8 cellular contexts compared by ENCODE assay signal in the genomic region with DNA sequence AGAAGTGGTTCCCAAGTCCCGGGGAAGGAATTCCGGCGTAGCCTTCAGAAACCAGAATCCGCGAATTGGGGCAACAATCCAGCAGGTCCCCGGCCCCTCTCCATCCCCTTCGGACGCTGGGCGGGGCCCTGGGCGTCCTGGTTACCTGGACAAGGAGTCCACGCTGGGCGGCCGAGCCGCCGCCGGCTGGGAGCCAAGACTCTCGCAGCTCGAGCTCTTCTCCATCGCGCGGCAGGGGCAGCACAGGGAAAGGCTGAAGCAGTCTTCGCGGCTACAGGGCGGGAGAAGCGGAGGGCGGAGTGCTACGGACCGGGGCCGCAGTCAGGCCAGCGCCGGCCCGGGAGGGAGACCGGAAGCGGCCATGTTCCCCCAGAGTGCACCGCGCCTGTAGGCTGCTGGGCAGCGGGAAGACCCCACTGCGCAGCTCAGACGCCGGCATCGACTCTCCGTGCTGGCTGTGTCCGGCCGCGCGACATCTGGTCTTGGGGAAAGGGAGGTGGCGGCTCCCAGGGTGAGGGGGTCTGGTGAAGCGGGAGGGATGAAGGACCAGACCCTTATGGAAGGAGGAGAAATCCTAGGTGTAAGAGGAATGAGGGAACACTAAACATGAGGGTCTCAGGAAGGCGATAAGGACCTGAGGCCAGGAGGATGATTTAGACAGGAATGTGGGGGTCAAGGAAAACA. TPM values are rescaled to one million over a fixed set of nuclear protein-coding genes. Genes with fewer than 3 reads are reported as not detected.
DNase-seq lines count a peak whose midpoint lies in the region; TF ChIP-seq lines count a peak whose summit lies in the region.

A gene (minus strand): TSS at position 378 of the 684 bp plus-strand sequence. CDS start 153 bp downstream, at position 225.

- DNase-seq in GM03348 (ENCODE audit: low spot score) (peak; percentile 93), GOT3 (lab: John Stamatoyannopoulos, UW) (peak; percentile 10), LHCN-M2 (ENCODE audit: low read depth) (peak; percentile 75), SW 1271 (lab: John Stamatoyannopoulos, UW) (peak; percentile 70 to 88), cardiac septum (ENCODE audit: low spot score) (peak; percentile 92), pons (ENCODE audit: low spot score) (peak; percentile 63), type B pancreatic cell (ENCODE audit: extremely low spot score, unreplicated experiment) (peak; percentile 82)

- TF ChIP-seq CTCF in type B pancreatic cell (conservative IDR thresholded peaks at IDR 0.05) = no peak

- intact Hi-C loops in cardiac septum (cut with DNase I) = loop anchor here (1.0 to 10.0 kb wide), 3 partner anchors 37 to 419 kb away; a partner anchor contains a TSS

- peak within 1 kb of the TSS; percentile 100 for H3K4me3 Mint-ChIP-seq in type B pancreatic cell

- H3K9me3 Mint-ChIP-seq in type B pancreatic cell = no peaks in the 10 kb centered on the region

- H3K27me3 Mint-ChIP-seq in type B pancreatic cell = no peaks in the 10 kb centered on the region

- WGBS in adipose tissue, 3 donors = 0 to 1% (median 1%) methylated on average over 46 to 49 of the region's 49 CpGs

- H3K27ac ChIP-seq in adipose tissue (ENCODE audit: low read depth, low read length) = peak within 1 kb of the TSS; percentile 70

- H3K4me1 Mint-ChIP-seq in type B pancreatic cell (ENCODE audit: unreplicated experiment) = peaks cover 24% of the 10 kb centered on the region

- H3K27ac Mint-ChIP-seq in type B pancreatic cell = peak within 1 kb of the TSS; percentile 98

- no peaks in the 10 kb centered on the region for H3K36me3 Mint-ChIP-seq in type B pancreatic cell

RNA-seq across cellular contexts. Expression of the gene that starts here (rescaled TPM):
- total RNA-seq in LHCN-M2 (2014; rRNA removed) (19.5 and 22.7 TPM in 2 replicates), cardiac septum (22.2 TPM), type B pancreatic cell (ENCODE audit: low replicate concordance) (34.4 and 38.9 TPM in 2 replicates)
- polyA plus RNA-seq in LHCN-M2 (2012) = 17.9 TPM
- polyA plus RNA-seq in adipose tissue = 10 to 100 TPM in 2 of 3 donors, 1 to 10 TPM in 1; 6.8 to 15.6 (median 14.5) TPM

Comparison
In these comparisons a context has a peak if more than half of its experiments do, and no peak if none do; other contexts are left out.
1. Peak in every context shown above with its lines: DNase-seq and H3K27ac ChIP-seq.
2. DNase-seq: peak in every context shown above with its lines; median percentile 93 in GM03348; 92 in cardiac septum; 82 in type B pancreatic cell; 79 in SW 1271; 75 in LHCN-M2; 63 in pons; 10 in GOT3.